In the genomic region with DNA sequence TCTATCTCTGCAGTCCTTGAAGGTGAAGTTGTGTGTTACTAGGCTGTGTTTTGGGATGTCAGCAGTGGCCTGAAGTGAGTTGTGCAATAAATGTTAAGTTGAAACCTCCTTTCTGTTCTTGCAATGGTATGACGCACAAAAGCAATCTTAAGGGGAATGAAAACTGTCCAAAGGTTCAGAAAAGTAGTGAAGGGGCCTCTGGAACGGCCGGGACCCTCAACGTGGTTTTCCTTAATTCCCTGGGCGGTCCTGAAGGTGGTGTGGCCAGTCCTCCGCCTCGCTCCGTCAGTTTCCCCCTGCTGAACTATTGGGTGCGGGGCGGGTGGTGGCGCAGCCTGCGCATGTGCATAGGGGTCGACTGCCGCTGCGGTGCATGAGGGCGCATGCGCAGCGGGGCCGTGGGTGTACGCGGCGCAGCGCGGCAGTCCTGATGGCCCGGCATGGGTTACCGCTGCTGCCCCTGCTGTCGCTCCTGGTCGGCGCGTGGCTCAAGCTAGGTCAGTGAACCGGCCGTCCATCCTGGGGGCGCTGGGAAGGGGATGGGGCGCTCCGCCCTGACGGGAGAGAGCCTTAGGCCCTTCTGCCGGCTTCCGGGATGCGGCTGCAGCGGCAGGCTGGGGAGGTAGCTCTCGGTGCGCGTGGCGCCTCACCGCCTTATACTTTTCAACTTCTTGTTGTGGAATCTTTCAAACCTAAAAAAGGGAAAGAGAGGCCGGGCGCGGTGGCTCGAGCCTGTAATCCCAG, we compare ENCODE assay signal across 8 cellular contexts. TPM values are rescaled to one million over a fixed set of nuclear protein-coding genes. Genes with fewer than 3 reads are reported as not detected.
DNase-seq lines count a peak whose midpoint lies in the region; ATAC-seq and TF ChIP-seq lines count a peak whose summit lies in the region.

Gene SUMF2, plus strand, starts transcription at position 405 of the 744 bp plus-strand sequence. Its CDS starts 26 bp downstream, at position 431.

- H3K27me3 ChIP-seq in Karpas-422 (ENCODE audit: low read length) (no peaks in the 10 kb centered on the region), fibroblast of lung (ENCODE audit: control insufficient read depth, insufficient read depth, low read length) (no peaks in the 10 kb centered on the region)

- H3K36me3 ChIP-seq in Karpas-422 (ENCODE audit: insufficient read depth, low read length) = peaks cover 44% of the 10 kb centered on the region
- H3K36me3 ChIP-seq in fibroblast of lung (ENCODE audit: control insufficient read depth, insufficient read depth, low read length) = peaks cover 10% of the 10 kb centered on the region

- H3K79me2 ChIP-seq in Karpas-422 (ENCODE audit: low read length) (peaks cover 40% of the 10 kb centered on the region), fibroblast of lung (ENCODE audit: control insufficient read depth, insufficient read depth, low read length) (peaks cover 12% of the 10 kb centered on the region)

- H4K20me1 ChIP-seq in Karpas-422 (ENCODE audit: insufficient read depth, low read depth, low read length) = no peaks in the 10 kb centered on the region
- H4K20me1 ChIP-seq in fibroblast of lung (ENCODE audit: control insufficient read depth, extremely low read depth, insufficient read depth, low read length) = no peaks in the 10 kb centered on the region

- H3K4me3 Mint-ChIP-seq in naive thymus-derived CD8-positive, alpha-beta T cell = peak within 1 kb of the TSS; percentile 90 to 96 (median 94)

- H3K27ac ChIP-seq in Karpas-422 (ENCODE audit: low read length) (peak within 1 kb of the TSS; percentile 73), fibroblast of lung (ENCODE audit: insufficient read depth, low read length) (peak within 1 kb of the TSS; percentile 82)

- H3K9me3 ChIP-seq in Karpas-422 (ENCODE audit: low read length) (no peaks in the 10 kb centered on the region), fibroblast of lung (ENCODE audit: control insufficient read depth, insufficient read depth, low read depth, low read length) (no peaks in the 10 kb centered on the region)

- H2AFZ ChIP-seq in Karpas-422 (ENCODE audit: low read length) (no peak within 1 kb of the TSS; the same call in 1 of the 2 replicates), fibroblast of lung (ENCODE audit: low read length) (peak within 1 kb of the TSS; percentile 81)

- no peaks in the 10 kb centered on the region for H3K9me2 ChIP-seq in Karpas-422 (replicated peaks; ENCODE audit: insufficient read depth, low read length)

- H3K4me1 Mint-ChIP-seq in naive thymus-derived CD8-positive, alpha-beta T cell = peaks cover 15 to 35% (median 33%) of the 10 kb centered on the region in 4 donors

- H3K27ac Mint-ChIP-seq in naive thymus-derived CD8-positive, alpha-beta T cell = peak within 1 kb of the TSS; percentile 95 to 99 (median 98)

- H3K4me1 ChIP-seq in Karpas-422 (ENCODE audit: low read length) (peaks cover 55% of the 10 kb centered on the region), fibroblast of lung (ENCODE audit: control insufficient read depth, extremely low read depth, insufficient read depth, low read length) (peaks cover 16% of the 10 kb centered on the region)

- H3K4me2 ChIP-seq in Karpas-422 (ENCODE audit: low read depth, low read length, poor library complexity, severe bottlenecking) (peak within 1 kb of the TSS; percentile 89), fibroblast of lung (ENCODE audit: extremely low read depth, insufficient read depth, low read length) (peak within 1 kb of the TSS; percentile 69)

- no peaks in the 10 kb centered on the region for H3K9me3 Mint-ChIP-seq in naive thymus-derived CD8-positive, alpha-beta T cell

- ATAC-seq in GM21825 (IDR thresholded peaks at IDR 0.05; ENCODE audit: unreplicated experiment) = peak; percentile 85
- peak; percentile 90 to 93 for ATAC-seq in naive thymus-derived CD8-positive, alpha-beta T cell

- POLR2A ChIA-PET in naive thymus-derived CD8-positive, alpha-beta T cell (lab: Charles Lee) = interaction anchor here (0.7 to 4.3 kb wide), 11 partner anchors 10 to 698 kb away, joined by 3 to 42 read pairs (median 9); partner anchors contain the start of genes CCT6A, CHCHD2 and PSPH

- DNase-seq in Daoy (ENCODE audit: low read depth) (peak; percentile 99), Karpas-422 (peak; percentile 95), RPMI8226 (peak; percentile 96), fibroblast of lung (ENCODE audit: low read depth in 2 of 2) (peak; percentile 81 to 91)
- peak; percentile 76 to 85 for DNase-seq in activated T-helper 1 cell treated with anti-CD3 and anti-CD28 coated beads, Interleukin-2, amount 50 U/mL, for 16 hours (ENCODE audit: low read depth in 1 of 2, low spot score in 1 of 2)
- DNase-seq in naive thymus-derived CD8-positive, alpha-beta T cell = peak; percentile 81 to 97 (median 92)
- DNase-seq in stimulated activated naive CD4-positive, alpha-beta T cell (lab: John Stamatoyannopoulos, UW) = peak; percentile 86 to 95 (median 86)

- TF ChIP-seq CTCF in fibroblast of lung (conservative IDR thresholded peaks at IDR 0.05 in 1 of 2, IDR thresholded peaks at IDR 0.05 in 1 of 2; ENCODE audit: low read depth in 1 of 2, low read length in 2 of 2) = peak in 1 of 2 donors; percentile 12

- peaks cover 0 to 56% (median 1%) of the 10 kb centered on the region in 3 donors for H3K36me3 Mint-ChIP-seq in naive thymus-derived CD8-positive, alpha-beta T cell

- H3K4me3 ChIP-seq in Karpas-422 (ENCODE audit: low read length) (peak within 1 kb of the TSS; percentile 84), fibroblast of lung (replicated peaks in 1 of 4; ENCODE audit: control extremely low read depth in 1 of 4, insufficient read depth in 1 of 4, low read depth in 3 of 4, low read length in 4 of 4) (peak within 1 kb of the TSS; percentile 65 to 96 (median 84))

- peaks cover 0 to 3% (median 0%) of the 10 kb centered on the region in 5 donors for H3K27me3 Mint-ChIP-seq in naive thymus-derived CD8-positive, alpha-beta T cell

- H3K9ac ChIP-seq in Karpas-422 (ENCODE audit: low read length) (peak within 1 kb of the TSS; percentile 92), fibroblast of lung (ENCODE audit: insufficient read depth, low read length) (peak within 1 kb of the TSS; percentile 86)

RNA-seq across cellular contexts. Expression of gene SUMF2, which starts in this region (rescaled TPM):
- 167 and 168 TPM in 2 replicates for total RNA-seq in Daoy (2014; rRNA removed; shearing (Covaris generic))
- total RNA-seq in Karpas-422 (2014; rRNA removed; shearing (Covaris generic); ENCODE audit: low replicate concordance) = 109 and 146 TPM in 2 replicates
- 199 and 229 TPM in 2 replicates for total RNA-seq in fibroblast of lung
- 118 and 163 TPM in 2 replicates for polyA plus RNA-seq in fibroblast of lung
- polyA plus RNA-seq in fibroblast of lung (2012) = 127 and 170 TPM in 2 replicates
- polyA minus RNA-seq in fibroblast of lung (ENCODE audit: low replicate concordance) = 85.4 and 115 TPM in 2 replicates
- 100 to 1,000 TPM; 168 to 176 TPM for total RNA-seq in naive thymus-derived CD8-positive, alpha-beta T cell
- polyA plus RNA-seq in naive thymus-derived CD8-positive, alpha-beta T cell = 100 to 1,000 TPM; 135 to 171 (median 140) TPM

Comparison
In these comparisons a context has a peak if more than half of its experiments do, and no peak if none do; other contexts are left out.
1. Peak in every context shown above with its lines: DNase-seq, ATAC-seq, H3K4me3 ChIP-seq and H3K27ac ChIP-seq.